1 cellular context compared by ENCODE assay signal in the genomic region with DNA sequence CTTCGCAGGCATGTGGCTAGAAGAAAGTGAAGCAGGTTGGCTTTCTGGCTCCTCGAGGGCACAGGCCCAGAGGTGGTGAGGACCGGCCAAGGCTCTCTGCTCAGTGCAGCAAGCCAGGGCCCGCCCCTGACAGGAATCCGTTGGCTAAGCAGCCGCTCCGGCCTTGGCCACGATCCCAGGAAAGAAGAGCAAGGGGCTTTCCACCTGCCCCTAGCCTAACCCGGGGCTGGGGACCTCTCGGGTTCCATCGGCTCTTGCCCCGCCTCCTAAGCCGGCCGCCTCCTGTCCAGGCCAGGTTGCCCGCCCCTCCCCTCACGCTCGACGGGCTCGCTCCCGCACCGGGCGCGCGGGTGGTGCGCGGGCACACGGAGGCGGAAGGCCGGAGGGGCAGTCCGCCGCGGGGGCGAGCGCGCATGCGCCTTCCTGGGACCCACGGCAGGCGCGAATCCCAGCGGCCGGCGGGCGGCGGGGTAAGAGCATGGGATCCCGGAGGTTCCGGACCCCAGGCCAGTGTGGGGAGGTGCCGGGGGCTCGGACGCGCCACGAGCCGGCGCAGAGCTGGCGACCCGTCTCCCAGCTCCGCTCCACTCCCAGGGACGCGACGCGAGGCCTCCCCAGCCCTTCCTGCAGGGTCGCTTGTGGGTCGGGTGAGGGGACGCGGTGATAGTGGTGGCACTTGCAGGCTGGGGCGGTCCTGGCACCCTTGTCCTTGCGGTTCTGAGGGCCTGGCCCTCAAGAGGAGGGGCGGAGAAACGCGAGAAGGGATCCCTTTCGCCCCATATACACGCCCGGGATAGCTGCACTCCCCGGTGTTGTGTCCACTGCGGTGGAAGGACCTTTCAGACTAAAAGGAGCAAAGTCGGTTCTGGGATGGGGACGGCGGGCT.
A peak's percentile ranks its signal among the peaks of the same experiment; 100 is the strongest.
TF ChIP-seq lines count a peak whose summit lies in the region.

A gene (plus strand): TSS at position 410 of the 886 bp plus-strand sequence. CDS start 3,351 bp downstream, outside the sequence.

TF ChIP-seq in K562, 482 proteins besides CTCF, POLR2A, EP300 and RAD21 (continued from another document and continues in another):
- TF ChIP-seq, protein P1, sequence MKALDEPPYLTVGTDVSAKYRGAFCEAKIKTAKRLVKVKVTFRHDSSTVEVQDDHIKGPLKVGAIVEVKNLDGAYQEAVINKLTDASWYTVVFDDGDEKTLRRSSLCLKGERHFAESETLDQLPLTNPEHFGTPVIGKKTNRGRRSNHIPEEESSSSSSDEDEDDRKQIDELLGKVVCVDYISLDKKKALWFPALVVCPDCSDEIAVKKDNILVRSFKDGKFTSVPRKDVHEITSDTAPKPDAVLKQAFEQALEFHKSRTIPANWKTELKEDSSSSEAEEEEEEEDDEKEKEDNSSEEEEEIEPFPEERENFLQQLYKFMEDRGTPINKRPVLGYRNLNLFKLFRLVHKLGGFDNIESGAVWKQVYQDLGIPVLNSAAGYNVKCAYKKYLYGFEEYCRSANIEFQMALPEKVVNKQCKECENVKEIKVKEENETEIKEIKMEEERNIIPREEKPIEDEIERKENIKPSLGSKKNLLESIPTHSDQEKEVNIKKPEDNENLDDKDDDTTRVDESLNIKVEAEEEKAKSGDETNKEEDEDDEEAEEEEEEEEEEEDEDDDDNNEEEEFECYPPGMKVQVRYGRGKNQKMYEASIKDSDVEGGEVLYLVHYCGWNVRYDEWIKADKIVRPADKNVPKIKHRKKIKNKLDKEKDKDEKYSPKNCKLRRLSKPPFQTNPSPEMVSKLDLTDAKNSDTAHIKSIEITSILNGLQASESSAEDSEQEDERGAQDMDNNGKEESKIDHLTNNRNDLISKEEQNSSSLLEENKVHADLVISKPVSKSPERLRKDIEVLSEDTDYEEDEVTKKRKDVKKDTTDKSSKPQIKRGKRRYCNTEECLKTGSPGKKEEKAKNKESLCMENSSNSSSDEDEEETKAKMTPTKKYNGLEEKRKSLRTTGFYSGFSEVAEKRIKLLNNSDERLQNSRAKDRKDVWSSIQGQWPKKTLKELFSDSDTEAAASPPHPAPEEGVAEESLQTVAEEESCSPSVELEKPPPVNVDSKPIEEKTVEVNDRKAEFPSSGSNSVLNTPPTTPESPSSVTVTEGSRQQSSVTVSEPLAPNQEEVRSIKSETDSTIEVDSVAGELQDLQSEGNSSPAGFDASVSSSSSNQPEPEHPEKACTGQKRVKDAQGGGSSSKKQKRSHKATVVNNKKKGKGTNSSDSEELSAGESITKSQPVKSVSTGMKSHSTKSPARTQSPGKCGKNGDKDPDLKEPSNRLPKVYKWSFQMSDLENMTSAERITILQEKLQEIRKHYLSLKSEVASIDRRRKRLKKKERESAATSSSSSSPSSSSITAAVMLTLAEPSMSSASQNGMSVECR (CRISPR knock-in tag; IDR thresholded peaks at IDR 0.05) = peak; percentile 61; the same call in 1 of the 2 replicates
- TF ChIP-seq MYBL2 (IDR thresholded peaks at IDR 0.05; ENCODE audit: low read depth) (no peak), MYBL2 (CRISPR knock-in tag; IDR thresholded peaks at IDR 0.05; ENCODE audit: borderline replicate concordance) (no peak), BMI1 (IDR thresholded peaks at IDR 0.05; ENCODE audit: low read length) (no peak), MTA1 (IDR thresholded peaks at IDR 0.05; ENCODE audit: borderline replicate concordance) (no peak), SRF (CRISPR knock-in tag; IDR thresholded peaks at IDR 0.05) (no peak), RUNX1 (IDR thresholded peaks at IDR 0.05; ENCODE audit: low read depth) (no peak), CEBPB (tag; IDR thresholded peaks at IDR 0.05) (no peak), ZNF121 (CRISPR knock-in tag; conservative IDR thresholded peaks at IDR 0.05) (no peak), LEF1 (IDR thresholded peaks at IDR 0.05) (no peak), KDM2B (CRISPR knock-in tag; IDR thresholded peaks at IDR 0.05) (no peak), TEAD4 (IDR thresholded peaks at IDR 0.05; ENCODE audit: low read length) (no peak), TEAD4 (CRISPR knock-in tag; IDR thresholded peaks at IDR 0.05; ENCODE audit: borderline replicate concordance) (no peak), MCM3 (IDR thresholded peaks at IDR 0.05) (no peak), MBD2 (IDR thresholded peaks at IDR 0.05; ENCODE audit: borderline replicate concordance, low read depth) (peak; percentile 61; the same call in 1 of the 2 replicates), PHB (CRISPR knock-in tag; IDR thresholded peaks at IDR 0.05) (no peak), CREBBP (IDR thresholded peaks at IDR 0.05; ENCODE audit: low read depth, low read length) (no peak), E2F3 (CRISPR knock-in tag; IDR thresholded peaks at IDR 0.05) (no peak; the same call in 1 of the 2 replicates), TRIM24 (IDR thresholded peaks at IDR 0.05) (peak in 1 of 2 experiments; percentile 12; a peak in 1 of 4 replicates), ZNF445 (CRISPR knock-in tag; IDR thresholded peaks at IDR 0.05; ENCODE audit: low read depth) (no peak)
- TF ChIP-seq, protein P2, sequence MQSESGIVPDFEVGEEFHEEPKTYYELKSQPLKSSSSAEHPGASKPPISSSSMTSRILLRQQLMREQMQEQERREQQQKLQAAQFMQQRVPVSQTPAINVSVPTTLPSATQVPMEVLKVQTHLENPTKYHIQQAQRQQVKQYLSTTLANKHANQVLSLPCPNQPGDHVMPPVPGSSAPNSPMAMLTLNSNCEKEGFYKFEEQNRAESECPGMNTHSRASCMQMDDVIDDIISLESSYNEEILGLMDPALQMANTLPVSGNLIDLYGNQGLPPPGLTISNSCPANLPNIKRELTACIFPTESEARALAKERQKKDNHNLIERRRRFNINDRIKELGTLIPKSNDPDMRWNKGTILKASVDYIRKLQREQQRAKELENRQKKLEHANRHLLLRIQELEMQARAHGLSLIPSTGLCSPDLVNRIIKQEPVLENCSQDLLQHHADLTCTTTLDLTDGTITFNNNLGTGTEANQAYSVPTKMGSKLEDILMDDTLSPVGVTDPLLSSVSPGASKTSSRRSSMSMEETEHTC (IDR thresholded peaks at IDR 0.05) = no peak
- TF ChIP-seq, protein P3, sequence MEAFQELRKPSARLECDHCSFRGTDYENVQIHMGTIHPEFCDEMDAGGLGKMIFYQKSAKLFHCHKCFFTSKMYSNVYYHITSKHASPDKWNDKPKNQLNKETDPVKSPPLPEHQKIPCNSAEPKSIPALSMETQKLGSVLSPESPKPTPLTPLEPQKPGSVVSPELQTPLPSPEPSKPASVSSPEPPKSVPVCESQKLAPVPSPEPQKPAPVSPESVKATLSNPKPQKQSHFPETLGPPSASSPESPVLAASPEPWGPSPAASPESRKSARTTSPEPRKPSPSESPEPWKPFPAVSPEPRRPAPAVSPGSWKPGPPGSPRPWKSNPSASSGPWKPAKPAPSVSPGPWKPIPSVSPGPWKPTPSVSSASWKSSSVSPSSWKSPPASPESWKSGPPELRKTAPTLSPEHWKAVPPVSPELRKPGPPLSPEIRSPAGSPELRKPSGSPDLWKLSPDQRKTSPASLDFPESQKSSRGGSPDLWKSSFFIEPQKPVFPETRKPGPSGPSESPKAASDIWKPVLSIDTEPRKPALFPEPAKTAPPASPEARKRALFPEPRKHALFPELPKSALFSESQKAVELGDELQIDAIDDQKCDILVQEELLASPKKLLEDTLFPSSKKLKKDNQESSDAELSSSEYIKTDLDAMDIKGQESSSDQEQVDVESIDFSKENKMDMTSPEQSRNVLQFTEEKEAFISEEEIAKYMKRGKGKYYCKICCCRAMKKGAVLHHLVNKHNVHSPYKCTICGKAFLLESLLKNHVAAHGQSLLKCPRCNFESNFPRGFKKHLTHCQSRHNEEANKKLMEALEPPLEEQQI (IDR thresholded peaks at IDR 0.05) = no peak
- TF ChIP-seq, protein P4, sequence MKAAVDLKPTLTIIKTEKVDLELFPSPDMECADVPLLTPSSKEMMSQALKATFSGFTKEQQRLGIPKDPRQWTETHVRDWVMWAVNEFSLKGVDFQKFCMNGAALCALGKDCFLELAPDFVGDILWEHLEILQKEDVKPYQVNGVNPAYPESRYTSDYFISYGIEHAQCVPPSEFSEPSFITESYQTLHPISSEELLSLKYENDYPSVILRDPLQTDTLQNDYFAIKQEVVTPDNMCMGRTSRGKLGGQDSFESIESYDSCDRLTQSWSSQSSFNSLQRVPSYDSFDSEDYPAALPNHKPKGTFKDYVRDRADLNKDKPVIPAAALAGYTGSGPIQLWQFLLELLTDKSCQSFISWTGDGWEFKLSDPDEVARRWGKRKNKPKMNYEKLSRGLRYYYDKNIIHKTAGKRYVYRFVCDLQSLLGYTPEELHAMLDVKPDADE (conservative IDR thresholded peaks at IDR 0.05; ENCODE audit: control insufficient read depth, low read depth, low read length) = 0 out of 2 replicates have a peak, but pooled peaks have one; percentile 40
- TF ChIP-seq, protein P5, sequence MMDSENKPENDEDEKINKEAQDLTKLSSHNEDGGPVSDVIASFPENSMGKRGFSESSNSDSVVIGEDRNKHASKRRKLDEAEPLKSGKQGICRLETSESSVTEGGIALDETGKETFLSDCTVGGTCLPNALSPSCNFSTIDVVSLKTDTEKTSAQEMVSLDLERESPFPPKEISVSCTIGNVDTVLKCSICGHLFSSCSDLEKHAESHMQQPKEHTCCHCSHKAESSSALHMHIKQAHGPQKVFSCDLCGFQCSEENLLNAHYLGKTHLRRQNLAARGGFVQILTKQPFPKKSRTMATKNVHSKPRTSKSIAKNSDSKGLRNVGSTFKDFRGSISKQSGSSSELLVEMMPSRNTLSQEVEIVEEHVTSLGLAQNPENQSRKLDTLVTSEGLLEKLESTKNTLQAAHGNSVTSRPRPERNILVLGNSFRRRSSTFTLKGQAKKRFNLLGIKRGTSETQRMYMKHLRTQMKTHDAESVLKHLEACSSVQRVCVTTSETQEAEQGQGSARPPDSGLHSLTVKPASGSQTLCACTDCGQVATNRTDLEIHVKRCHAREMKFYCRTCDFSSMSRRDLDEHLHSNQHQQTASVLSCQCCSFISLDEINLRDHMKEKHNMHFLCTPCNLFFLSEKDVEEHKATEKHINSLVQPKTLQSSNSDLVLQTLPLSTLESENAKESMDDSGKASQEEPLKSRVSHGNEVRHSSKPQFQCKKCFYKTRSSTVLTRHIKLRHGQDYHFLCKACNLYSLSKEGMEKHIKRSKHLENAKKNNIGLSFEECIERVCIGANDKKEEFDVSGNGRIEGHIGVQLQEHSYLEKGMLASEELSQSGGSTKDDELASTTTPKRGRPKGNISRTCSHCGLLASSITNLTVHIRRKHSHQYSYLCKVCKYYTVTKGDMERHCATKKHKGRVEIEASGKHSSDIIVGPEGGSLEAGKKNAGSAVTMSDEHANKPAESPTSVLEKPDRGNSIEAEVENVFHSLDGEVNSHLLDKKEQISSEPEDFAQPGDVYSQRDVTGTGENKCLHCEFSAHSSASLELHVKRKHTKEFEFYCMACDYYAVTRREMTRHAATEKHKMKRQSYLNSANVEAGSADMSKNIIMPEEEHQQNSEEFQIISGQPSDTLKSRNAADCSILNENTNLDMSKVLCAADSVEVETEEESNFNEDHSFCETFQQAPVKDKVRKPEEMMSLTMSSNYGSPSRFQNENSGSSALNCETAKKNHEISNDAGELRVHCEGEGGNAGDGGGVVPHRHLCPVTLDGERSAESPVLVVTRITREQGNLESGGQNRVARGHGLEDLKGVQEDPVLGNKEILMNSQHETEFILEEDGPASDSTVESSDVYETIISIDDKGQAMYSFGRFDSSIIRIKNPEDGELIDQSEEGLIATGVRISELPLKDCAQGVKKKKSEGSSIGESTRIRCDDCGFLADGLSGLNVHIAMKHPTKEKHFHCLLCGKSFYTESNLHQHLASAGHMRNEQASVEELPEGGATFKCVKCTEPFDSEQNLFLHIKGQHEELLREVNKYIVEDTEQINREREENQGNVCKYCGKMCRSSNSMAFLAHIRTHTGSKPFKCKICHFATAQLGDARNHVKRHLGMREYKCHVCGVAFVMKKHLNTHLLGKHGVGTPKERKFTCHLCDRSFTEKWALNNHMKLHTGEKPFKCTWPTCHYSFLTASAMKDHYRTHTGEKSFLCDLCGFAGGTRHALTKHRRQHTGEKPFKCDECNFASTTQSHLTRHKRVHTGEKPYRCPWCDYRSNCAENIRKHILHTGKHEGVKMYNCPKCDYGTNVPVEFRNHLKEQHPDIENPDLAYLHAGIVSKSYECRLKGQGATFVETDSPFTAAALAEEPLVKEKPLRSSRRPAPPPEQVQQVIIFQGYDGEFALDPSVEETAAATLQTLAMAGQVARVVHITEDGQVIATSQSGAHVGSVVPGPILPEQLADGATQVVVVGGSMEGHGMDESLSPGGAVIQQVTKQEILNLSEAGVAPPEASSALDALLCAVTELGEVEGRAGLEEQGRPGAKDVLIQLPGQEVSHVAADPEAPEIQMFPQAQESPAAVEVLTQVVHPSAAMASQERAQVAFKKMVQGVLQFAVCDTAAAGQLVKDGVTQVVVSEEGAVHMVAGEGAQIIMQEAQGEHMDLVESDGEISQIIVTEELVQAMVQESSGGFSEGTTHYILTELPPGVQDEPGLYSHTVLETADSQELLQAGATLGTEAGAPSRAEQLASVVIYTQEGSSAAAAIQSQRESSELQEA (IDR thresholded peaks at IDR 0.05; ENCODE audit: low read depth) = no peak
- TF ChIP-seq, protein P6, sequence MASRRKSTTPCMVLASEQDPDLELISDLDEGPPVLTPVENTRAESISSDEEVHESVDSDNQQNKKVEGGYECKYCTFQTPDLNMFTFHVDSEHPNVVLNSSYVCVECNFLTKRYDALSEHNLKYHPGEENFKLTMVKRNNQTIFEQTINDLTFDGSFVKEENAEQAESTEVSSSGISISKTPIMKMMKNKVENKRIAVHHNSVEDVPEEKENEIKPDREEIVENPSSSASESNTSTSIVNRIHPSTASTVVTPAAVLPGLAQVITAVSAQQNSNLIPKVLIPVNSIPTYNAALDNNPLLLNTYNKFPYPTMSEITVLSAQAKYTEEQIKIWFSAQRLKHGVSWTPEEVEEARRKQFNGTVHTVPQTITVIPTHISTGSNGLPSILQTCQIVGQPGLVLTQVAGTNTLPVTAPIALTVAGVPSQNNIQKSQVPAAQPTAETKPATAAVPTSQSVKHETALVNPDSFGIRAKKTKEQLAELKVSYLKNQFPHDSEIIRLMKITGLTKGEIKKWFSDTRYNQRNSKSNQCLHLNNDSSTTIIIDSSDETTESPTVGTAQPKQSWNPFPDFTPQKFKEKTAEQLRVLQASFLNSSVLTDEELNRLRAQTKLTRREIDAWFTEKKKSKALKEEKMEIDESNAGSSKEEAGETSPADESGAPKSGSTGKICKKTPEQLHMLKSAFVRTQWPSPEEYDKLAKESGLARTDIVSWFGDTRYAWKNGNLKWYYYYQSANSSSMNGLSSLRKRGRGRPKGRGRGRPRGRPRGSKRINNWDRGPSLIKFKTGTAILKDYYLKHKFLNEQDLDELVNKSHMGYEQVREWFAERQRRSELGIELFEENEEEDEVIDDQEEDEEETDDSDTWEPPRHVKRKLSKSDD (conservative IDR thresholded peaks at IDR 0.05; ENCODE audit: low read length) = no peak
- TF ChIP-seq, protein P7, sequence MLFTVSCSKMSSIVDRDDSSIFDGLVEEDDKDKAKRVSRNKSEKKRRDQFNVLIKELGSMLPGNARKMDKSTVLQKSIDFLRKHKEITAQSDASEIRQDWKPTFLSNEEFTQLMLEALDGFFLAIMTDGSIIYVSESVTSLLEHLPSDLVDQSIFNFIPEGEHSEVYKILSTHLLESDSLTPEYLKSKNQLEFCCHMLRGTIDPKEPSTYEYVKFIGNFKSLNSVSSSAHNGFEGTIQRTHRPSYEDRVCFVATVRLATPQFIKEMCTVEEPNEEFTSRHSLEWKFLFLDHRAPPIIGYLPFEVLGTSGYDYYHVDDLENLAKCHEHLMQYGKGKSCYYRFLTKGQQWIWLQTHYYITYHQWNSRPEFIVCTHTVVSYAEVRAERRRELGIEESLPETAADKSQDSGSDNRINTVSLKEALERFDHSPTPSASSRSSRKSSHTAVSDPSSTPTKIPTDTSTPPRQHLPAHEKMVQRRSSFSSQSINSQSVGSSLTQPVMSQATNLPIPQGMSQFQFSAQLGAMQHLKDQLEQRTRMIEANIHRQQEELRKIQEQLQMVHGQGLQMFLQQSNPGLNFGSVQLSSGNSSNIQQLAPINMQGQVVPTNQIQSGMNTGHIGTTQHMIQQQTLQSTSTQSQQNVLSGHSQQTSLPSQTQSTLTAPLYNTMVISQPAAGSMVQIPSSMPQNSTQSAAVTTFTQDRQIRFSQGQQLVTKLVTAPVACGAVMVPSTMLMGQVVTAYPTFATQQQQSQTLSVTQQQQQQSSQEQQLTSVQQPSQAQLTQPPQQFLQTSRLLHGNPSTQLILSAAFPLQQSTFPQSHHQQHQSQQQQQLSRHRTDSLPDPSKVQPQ (CRISPR knock-in tag; IDR thresholded peaks at IDR 0.05; ENCODE audit: borderline replicate concordance) = no peak
